ENCODE assay signal across 24 cellular contexts in genomic region chrX:110531873-110532272, GRCh38.
"Had no signal": no experiment of that assay in that cellular context is flagged by ENCODE, and none has a peak within 500 bp of the region (broad histone marks: within the 10 kb centered on the region; RNA-seq: fewer than 3 reads in every experiment).

No MANE protein-coding gene starts in this region.

- H3K27me3 Mint-ChIP-seq: activated CD4-positive, alpha-beta T cell treated with anti-CD3 and anti-CD28 coated beads, Interleukin-2, amount 10 ng/mL, durations not matched to agents 24 days and 14 days; activated naive CD8-positive, alpha-beta T cell treated with anti-CD3 and anti-CD28 coated beads, Interleukin-2, amount 10 ng/mL, durations not matched to agents 7 days and 5 days; brain had no signal

- H3K4me1 ChIP-seq: upper lobe of left lung had no signal

- H3K4me1 Mint-ChIP-seq: activated CD4-positive, alpha-beta T cell treated with anti-CD3 and anti-CD28 coated beads, Interleukin-2, amount 10 ng/mL, durations not matched to agents 24 days and 14 days; activated naive CD8-positive, alpha-beta T cell treated with anti-CD3 and anti-CD28 coated beads, Interleukin-2, amount 10 ng/mL, durations not matched to agents 7 days and 5 days; nephron progenitor cell; stimulated activated effector memory CD8-positive, alpha-beta T cell treated with anti-CD3 and anti-CD28 coated beads, Interleukin-12 subunit alpha, Interleukin-12 subunit beta, amount 100 ng/mL, for 72 hours; T-cell had no signal

- DNase-seq: activated CD4-positive, alpha-beta T cell treated with anti-CD3 and anti-CD28 coated beads, Interleukin-2, amount 10 ng/mL, durations not matched to agents 24 days and 14 days; activated CD4-positive, CD25-positive, alpha-beta regulatory T cell; activated CD8-positive, alpha-beta T cell treated with anti-CD3 and anti-CD28 coated beads, Interleukin-2, amount 10 ng/mL, durations not matched to agents 7 days and 5 days; activated naive CD4-positive, alpha-beta T cell treated with Interleukin-2 at 50 U/mL for 16 hours; activated naive CD8-positive, alpha-beta T cell treated with anti-CD3 and anti-CD28 coated beads, Interleukin-2, amount 10 ng/mL, durations not matched to agents 7 days and 5 days; activated T-cell treated with anti-CD3 and anti-CD28 coated beads, Interleukin-2, amount 50 U/mL, for 24 hours; amygdala; central memory CD4-positive, alpha-beta T cell; dorsolateral prefrontal cortex; left colon; mammary epithelial cell; midbrain; nephron progenitor cell; occipital lobe; retina; stimulated activated CD4-positive, alpha-beta T cell treated with anti-CD3 and anti-CD28 coated beads, Interleukin-15, amount 100 ng/mL, for 24 hours; stimulated activated CD4-positive, alpha-beta T cell treated with anti-CD3 and anti-CD28 coated beads, Interleukin-2, amount 100 ng/mL, for 48 hours; T-cell; upper lobe of left lung had no signal

- ATAC-seq: activated CD8-positive, alpha-beta T cell treated with anti-CD3 and anti-CD28 coated beads, Interleukin-2, amount 10 ng/mL, durations not matched to agents 7 days and 5 days; left colon; stimulated activated effector memory CD8-positive, alpha-beta T cell treated with anti-CD3 and anti-CD28 coated beads, Interleukin-12 subunit alpha, Interleukin-12 subunit beta, amount 100 ng/mL, for 72 hours; T-cell had no signal

- H3K4me3 ChIP-seq: dorsolateral prefrontal cortex, skin epidermis, thoracic aorta, upper lobe of left lung had no signal

- H3K27me3 ChIP-seq: upper lobe of left lung had no signal

- H3K9me3 Mint-ChIP-seq: activated CD4-positive, alpha-beta T cell treated with anti-CD3 and anti-CD28 coated beads, Interleukin-2, amount 10 ng/mL, durations not matched to agents 24 days and 14 days; activated naive CD8-positive, alpha-beta T cell treated with anti-CD3 and anti-CD28 coated beads, Interleukin-2, amount 10 ng/mL, durations not matched to agents 7 days and 5 days; activated T-cell treated with anti-CD3 and anti-CD28 coated beads, Interleukin-2, amount 50 U/mL, for 24 hours; activated T-helper 2 cell treated with anti-CD3 and anti-CD28 coated beads, Interferon-gamma antibody, Interleukin-2, Interleukin-4, amounts not matched to agents 10 μg/mL and 5 μg/mL and 100 μg/mL, durations not matched to agents 14 hours and 24 hours and 36 hours; stimulated activated effector memory CD8-positive, alpha-beta T cell treated with anti-CD3 and anti-CD28 coated beads, Interleukin-12 subunit alpha, Interleukin-12 subunit beta, amount 100 ng/mL, for 72 hours; T-cell had no signal

- H3K27ac Mint-ChIP-seq: activated CD4-positive, alpha-beta T cell treated with anti-CD3 and anti-CD28 coated beads, Interleukin-2, amount 10 ng/mL, durations not matched to agents 24 days and 14 days; activated CD8-positive, alpha-beta T cell treated with anti-CD3 and anti-CD28 coated beads, Interleukin-2, amount 10 ng/mL, durations not matched to agents 7 days and 5 days; activated naive CD8-positive, alpha-beta T cell treated with anti-CD3 and anti-CD28 coated beads, Interleukin-2, amount 10 ng/mL, durations not matched to agents 7 days and 5 days; activated T-cell treated with anti-CD3 and anti-CD28 coated beads, Interleukin-2, amount 50 U/mL, for 24 hours; activated T-helper 2 cell treated with anti-CD3 and anti-CD28 coated beads, Interferon-gamma antibody, Interleukin-2, Interleukin-4, amounts not matched to agents 10 μg/mL and 5 μg/mL and 100 μg/mL, durations not matched to agents 14 hours and 24 hours and 36 hours; nephron progenitor cell; stimulated activated effector memory CD8-positive, alpha-beta T cell treated with anti-CD3 and anti-CD28 coated beads, Interleukin-12 subunit alpha, Interleukin-12 subunit beta, amount 100 ng/mL, for 72 hours; T-cell had no signal

- H3K27ac ChIP-seq: dorsolateral prefrontal cortex, thoracic aorta, upper lobe of left lung had no signal

- H3K36me3 ChIP-seq: thoracic aorta, upper lobe of left lung had no signal

- H3K4me3 Mint-ChIP-seq: activated CD4-positive, alpha-beta T cell treated with anti-CD3 and anti-CD28 coated beads, Interleukin-2, amount 10 ng/mL, durations not matched to agents 24 days and 14 days; activated CD8-positive, alpha-beta T cell treated with anti-CD3 and anti-CD28 coated beads, Interleukin-2, amount 10 ng/mL, durations not matched to agents 7 days and 5 days; activated naive CD8-positive, alpha-beta T cell treated with anti-CD3 and anti-CD28 coated beads, Interleukin-2, amount 10 ng/mL, durations not matched to agents 7 days and 5 days; activated T-cell treated with anti-CD3 and anti-CD28 coated beads, Interleukin-2, amount 50 U/mL, for 24 hours; brain; nephron progenitor cell; stimulated activated effector memory CD8-positive, alpha-beta T cell treated with anti-CD3 and anti-CD28 coated beads, Interleukin-12 subunit alpha, Interleukin-12 subunit beta, amount 100 ng/mL, for 72 hours; T-cell had no signal

- H3K9me3 ChIP-seq: thoracic aorta, upper lobe of left lung had no signal
